ENCODE assay signal across 1 cellular context in the genomic region with DNA sequence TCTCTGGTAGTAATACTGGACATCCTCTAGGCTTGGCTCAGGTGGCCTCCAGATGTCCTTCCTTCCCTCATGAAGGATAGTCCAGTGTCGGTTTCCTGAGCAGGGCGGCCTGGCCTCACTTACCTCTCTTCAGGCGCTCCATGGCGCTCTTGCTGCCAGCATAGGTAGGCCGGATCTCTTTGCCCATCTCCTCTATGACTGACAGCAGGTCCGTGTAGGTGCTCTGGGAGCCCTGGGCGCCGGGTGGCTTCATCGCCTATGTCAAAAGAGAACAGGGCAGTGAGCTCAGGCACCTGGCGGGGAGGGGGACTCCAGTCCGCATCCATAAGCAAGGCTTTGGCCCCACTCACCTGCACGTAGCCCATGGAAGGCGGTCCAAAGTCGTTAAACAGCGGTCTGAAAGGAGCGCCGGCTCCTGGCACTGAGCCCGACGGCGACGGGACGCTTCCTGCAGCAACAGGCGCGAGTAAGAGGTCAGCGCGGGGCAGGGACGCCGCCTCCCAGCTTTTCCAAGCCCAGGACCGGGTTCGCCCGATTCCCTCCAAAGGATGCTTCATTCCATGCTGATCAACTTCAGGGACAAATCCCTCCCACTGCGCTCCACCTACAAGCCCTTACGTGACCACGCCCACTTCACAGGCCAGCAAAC.
TF ChIP-seq lines count a peak whose summit lies in the region.

No MANE protein-coding gene starts in this region.

TF ChIP-seq in HepG2, 621 proteins besides CTCF, POLR2A, EP300 and RAD21 (continued from another document and continues in another):
- TF ChIP-seq, protein P1, sequence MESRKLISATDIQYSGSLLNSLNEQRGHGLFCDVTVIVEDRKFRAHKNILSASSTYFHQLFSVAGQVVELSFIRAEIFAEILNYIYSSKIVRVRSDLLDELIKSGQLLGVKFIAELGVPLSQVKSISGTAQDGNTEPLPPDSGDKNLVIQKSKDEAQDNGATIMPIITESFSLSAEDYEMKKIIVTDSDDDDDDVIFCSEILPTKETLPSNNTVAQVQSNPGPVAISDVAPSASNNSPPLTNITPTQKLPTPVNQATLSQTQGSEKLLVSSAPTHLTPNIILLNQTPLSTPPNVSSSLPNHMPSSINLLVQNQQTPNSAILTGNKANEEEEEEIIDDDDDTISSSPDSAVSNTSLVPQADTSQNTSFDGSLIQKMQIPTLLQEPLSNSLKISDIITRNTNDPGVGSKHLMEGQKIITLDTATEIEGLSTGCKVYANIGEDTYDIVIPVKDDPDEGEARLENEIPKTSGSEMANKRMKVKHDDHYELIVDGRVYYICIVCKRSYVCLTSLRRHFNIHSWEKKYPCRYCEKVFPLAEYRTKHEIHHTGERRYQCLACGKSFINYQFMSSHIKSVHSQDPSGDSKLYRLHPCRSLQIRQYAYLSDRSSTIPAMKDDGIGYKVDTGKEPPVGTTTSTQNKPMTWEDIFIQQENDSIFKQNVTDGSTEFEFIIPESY (CRISPR knock-in tag; IDR thresholded peaks at IDR 0.05), result 0 out of 2 replicates have a peak, but pooled peaks have one; percentile 45
- TF ChIP-seq NCOA1 (CRISPR knock-in tag; IDR thresholded peaks at IDR 0.05) (no peak), ZNF703 (CRISPR knock-in tag; IDR thresholded peaks at IDR 0.05; ENCODE audit: borderline replicate concordance) (no peak), HIVEP1 (CRISPR knock-in tag; IDR thresholded peaks at IDR 0.05) (no peak), MTF2 (CRISPR knock-in tag; IDR thresholded peaks at IDR 0.05; ENCODE audit: borderline replicate concordance) (no peak), ZFP41 (CRISPR knock-in tag; IDR thresholded peaks at IDR 0.05; ENCODE audit: borderline replicate concordance) (no peak), POLR2G (IDR thresholded peaks at IDR 0.05; ENCODE audit: low read depth, low read length) (no peak), MAFK (conservative IDR thresholded peaks at IDR 0.05 in 1 of 2, IDR thresholded peaks at IDR 0.05 in 1 of 2; ENCODE audit: low read length in 2 of 2) (no peak), YEATS2 (CRISPR knock-in tag; IDR thresholded peaks at IDR 0.05; ENCODE audit: borderline replicate concordance) (0 out of 2 replicates have a peak, but pooled peaks have one; percentile 8), ZSCAN9 (CRISPR knock-in tag; IDR thresholded peaks at IDR 0.05; ENCODE audit: borderline replicate concordance) (no peak), PRMT3 (CRISPR knock-in tag; IDR thresholded peaks at IDR 0.05; ENCODE audit: borderline replicate concordance, low read depth) (0 out of 2 replicates have a peak, but pooled peaks have one; percentile 61), ZNF788 (CRISPR knock-in tag; IDR thresholded peaks at IDR 0.05; ENCODE audit: borderline replicate concordance) (0 out of 2 replicates have a peak, but pooled peaks have one; percentile 37), ZNF792 (CRISPR knock-in tag; IDR thresholded peaks at IDR 0.05) (no peak), SRSF4 (IDR thresholded peaks at IDR 0.05; ENCODE audit: low read depth, low read length, poor library complexity, severe bottlenecking) (no peak), ZNF34 (CRISPR knock-in tag; IDR thresholded peaks at IDR 0.05; ENCODE audit: borderline replicate concordance) (no peak), ETV5 (CRISPR knock-in tag; IDR thresholded peaks at IDR 0.05; ENCODE audit: borderline replicate concordance) (no peak), NR2F6 (IDR thresholded peaks at IDR 0.05) (no peak), NR2F6 (CRISPR knock-in tag; IDR thresholded peaks at IDR 0.05) (0 out of 2 replicates have a peak, but pooled peaks have one; percentile 11), NRL (CRISPR knock-in tag; IDR thresholded peaks at IDR 0.05; ENCODE audit: borderline replicate concordance) (no peak), RARG (CRISPR knock-in tag; IDR thresholded peaks at IDR 0.05; ENCODE audit: low read depth) (no peak), ATF7-NPFF (CRISPR knock-in tag; IDR thresholded peaks at IDR 0.05; ENCODE audit: low read depth) (0 out of 2 replicates have a peak, but pooled peaks have one; percentile 34), MTA3 (CRISPR knock-in tag; IDR thresholded peaks at IDR 0.05) (no peak), HNF4A (CRISPR knock-in tag; IDR thresholded peaks at IDR 0.05) (no peak), ZNF263 (CRISPR knock-in tag; IDR thresholded peaks at IDR 0.05) (0 out of 2 replicates have a peak, but pooled peaks have one; percentile 13), NFIC (IDR thresholded peaks at IDR 0.05; ENCODE audit: low read length) (no peak), ZNF766 (CRISPR knock-in tag; IDR thresholded peaks at IDR 0.05; ENCODE audit: borderline replicate concordance) (no peak; the same call in 1 of the 2 replicates), CC2D1A (CRISPR knock-in tag; IDR thresholded peaks at IDR 0.05) (no peak), ZNF775 (CRISPR knock-in tag; IDR thresholded peaks at IDR 0.05; ENCODE audit: borderline replicate concordance) (no peak), ZNF776 (CRISPR knock-in tag; IDR thresholded peaks at IDR 0.05) (no peak)
- TF ChIP-seq, protein P2, sequence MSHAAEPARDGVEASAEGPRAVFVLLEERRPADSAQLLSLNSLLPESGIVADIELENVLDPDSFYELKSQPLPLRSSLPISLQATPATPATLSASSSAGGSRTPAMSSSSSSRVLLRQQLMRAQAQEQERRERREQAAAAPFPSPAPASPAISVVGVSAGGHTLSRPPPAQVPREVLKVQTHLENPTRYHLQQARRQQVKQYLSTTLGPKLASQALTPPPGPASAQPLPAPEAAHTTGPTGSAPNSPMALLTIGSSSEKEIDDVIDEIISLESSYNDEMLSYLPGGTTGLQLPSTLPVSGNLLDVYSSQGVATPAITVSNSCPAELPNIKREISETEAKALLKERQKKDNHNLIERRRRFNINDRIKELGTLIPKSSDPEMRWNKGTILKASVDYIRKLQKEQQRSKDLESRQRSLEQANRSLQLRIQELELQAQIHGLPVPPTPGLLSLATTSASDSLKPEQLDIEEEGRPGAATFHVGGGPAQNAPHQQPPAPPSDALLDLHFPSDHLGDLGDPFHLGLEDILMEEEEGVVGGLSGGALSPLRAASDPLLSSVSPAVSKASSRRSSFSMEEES (CRISPR knock-in tag; IDR thresholded peaks at IDR 0.05), result no peak
- TF ChIP-seq, protein P3, sequence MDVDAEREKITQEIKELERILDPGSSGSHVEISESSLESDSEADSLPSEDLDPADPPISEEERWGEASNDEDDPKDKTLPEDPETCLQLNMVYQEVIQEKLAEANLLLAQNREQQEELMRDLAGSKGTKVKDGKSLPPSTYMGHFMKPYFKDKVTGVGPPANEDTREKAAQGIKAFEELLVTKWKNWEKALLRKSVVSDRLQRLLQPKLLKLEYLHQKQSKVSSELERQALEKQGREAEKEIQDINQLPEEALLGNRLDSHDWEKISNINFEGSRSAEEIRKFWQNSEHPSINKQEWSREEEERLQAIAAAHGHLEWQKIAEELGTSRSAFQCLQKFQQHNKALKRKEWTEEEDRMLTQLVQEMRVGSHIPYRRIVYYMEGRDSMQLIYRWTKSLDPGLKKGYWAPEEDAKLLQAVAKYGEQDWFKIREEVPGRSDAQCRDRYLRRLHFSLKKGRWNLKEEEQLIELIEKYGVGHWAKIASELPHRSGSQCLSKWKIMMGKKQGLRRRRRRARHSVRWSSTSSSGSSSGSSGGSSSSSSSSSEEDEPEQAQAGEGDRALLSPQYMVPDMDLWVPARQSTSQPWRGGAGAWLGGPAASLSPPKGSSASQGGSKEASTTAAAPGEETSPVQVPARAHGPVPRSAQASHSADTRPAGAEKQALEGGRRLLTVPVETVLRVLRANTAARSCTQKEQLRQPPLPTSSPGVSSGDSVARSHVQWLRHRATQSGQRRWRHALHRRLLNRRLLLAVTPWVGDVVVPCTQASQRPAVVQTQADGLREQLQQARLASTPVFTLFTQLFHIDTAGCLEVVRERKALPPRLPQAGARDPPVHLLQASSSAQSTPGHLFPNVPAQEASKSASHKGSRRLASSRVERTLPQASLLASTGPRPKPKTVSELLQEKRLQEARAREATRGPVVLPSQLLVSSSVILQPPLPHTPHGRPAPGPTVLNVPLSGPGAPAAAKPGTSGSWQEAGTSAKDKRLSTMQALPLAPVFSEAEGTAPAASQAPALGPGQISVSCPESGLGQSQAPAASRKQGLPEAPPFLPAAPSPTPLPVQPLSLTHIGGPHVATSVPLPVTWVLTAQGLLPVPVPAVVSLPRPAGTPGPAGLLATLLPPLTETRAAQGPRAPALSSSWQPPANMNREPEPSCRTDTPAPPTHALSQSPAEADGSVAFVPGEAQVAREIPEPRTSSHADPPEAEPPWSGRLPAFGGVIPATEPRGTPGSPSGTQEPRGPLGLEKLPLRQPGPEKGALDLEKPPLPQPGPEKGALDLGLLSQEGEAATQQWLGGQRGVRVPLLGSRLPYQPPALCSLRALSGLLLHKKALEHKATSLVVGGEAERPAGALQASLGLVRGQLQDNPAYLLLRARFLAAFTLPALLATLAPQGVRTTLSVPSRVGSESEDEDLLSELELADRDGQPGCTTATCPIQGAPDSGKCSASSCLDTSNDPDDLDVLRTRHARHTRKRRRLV (CRISPR knock-in tag; IDR thresholded peaks at IDR 0.05), result no peak
- TF ChIP-seq, protein P4, sequence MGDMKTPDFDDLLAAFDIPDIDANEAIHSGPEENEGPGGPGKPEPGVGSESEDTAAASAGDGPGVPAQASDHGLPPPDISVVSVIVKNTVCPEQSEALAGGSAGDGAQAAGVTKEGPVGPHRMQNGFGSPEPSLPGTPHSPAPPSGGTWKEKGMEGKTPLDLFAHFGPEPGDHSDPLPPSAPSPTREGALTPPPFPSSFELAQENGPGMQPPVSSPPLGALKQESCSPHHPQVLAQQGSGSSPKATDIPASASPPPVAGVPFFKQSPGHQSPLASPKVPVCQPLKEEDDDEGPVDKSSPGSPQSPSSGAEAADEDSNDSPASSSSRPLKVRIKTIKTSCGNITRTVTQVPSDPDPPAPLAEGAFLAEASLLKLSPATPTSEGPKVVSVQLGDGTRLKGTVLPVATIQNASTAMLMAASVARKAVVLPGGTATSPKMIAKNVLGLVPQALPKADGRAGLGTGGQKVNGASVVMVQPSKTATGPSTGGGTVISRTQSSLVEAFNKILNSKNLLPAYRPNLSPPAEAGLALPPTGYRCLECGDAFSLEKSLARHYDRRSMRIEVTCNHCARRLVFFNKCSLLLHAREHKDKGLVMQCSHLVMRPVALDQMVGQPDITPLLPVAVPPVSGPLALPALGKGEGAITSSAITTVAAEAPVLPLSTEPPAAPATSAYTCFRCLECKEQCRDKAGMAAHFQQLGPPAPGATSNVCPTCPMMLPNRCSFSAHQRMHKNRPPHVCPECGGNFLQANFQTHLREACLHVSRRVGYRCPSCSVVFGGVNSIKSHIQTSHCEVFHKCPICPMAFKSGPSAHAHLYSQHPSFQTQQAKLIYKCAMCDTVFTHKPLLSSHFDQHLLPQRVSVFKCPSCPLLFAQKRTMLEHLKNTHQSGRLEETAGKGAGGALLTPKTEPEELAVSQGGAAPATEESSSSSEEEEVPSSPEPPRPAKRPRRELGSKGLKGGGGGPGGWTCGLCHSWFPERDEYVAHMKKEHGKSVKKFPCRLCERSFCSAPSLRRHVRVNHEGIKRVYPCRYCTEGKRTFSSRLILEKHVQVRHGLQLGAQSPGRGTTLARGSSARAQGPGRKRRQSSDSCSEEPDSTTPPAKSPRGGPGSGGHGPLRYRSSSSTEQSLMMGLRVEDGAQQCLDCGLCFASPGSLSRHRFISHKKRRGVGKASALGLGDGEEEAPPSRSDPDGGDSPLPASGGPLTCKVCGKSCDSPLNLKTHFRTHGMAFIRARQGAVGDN (CRISPR knock-in tag; IDR thresholded peaks at IDR 0.05), result no peak
- TF ChIP-seq, protein P5, sequence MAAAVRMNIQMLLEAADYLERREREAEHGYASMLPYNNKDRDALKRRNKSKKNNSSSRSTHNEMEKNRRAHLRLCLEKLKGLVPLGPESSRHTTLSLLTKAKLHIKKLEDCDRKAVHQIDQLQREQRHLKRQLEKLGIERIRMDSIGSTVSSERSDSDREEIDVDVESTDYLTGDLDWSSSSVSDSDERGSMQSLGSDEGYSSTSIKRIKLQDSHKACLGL (CRISPR knock-in tag; IDR thresholded peaks at IDR 0.05), result peak; percentile 5; the same call in 1 of the 2 replicates
- TF ChIP-seq, protein P6, sequence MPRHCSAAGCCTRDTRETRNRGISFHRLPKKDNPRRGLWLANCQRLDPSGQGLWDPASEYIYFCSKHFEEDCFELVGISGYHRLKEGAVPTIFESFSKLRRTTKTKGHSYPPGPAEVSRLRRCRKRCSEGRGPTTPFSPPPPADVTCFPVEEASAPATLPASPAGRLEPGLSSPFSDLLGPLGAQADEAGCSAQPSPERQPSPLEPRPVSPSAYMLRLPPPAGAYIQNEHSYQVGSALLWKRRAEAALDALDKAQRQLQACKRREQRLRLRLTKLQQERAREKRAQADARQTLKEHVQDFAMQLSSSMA (CRISPR knock-in tag; IDR thresholded peaks at IDR 0.05), result 0 out of 2 replicates have a peak, but pooled peaks have one; percentile 33
- TF ChIP-seq, protein P7, sequence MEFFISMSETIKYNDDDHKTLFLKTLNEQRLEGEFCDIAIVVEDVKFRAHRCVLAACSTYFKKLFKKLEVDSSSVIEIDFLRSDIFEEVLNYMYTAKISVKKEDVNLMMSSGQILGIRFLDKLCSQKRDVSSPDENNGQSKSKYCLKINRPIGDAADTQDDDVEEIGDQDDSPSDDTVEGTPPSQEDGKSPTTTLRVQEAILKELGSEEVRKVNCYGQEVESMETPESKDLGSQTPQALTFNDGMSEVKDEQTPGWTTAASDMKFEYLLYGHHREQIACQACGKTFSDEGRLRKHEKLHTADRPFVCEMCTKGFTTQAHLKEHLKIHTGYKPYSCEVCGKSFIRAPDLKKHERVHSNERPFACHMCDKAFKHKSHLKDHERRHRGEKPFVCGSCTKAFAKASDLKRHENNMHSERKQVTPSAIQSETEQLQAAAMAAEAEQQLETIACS (CRISPR knock-in tag; IDR thresholded peaks at IDR 0.05), result 0 out of 2 replicates have a peak, but pooled peaks have one; percentile 5
- TF ChIP-seq, protein P8, sequence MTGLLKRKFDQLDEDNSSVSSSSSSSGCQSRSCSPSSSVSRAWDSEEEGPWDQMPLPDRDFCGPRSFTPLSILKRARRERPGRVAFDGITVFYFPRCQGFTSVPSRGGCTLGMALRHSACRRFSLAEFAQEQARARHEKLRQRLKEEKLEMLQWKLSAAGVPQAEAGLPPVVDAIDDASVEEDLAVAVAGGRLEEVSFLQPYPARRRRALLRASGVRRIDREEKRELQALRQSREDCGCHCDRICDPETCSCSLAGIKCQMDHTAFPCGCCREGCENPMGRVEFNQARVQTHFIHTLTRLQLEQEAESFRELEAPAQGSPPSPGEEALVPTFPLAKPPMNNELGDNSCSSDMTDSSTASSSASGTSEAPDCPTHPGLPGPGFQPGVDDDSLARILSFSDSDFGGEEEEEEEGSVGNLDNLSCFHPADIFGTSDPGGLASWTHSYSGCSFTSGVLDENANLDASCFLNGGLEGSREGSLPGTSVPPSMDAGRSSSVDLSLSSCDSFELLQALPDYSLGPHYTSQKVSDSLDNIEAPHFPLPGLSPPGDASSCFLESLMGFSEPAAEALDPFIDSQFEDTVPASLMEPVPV (CRISPR knock-in tag; IDR thresholded peaks at IDR 0.05), result no peak
- TF ChIP-seq, protein P9, sequence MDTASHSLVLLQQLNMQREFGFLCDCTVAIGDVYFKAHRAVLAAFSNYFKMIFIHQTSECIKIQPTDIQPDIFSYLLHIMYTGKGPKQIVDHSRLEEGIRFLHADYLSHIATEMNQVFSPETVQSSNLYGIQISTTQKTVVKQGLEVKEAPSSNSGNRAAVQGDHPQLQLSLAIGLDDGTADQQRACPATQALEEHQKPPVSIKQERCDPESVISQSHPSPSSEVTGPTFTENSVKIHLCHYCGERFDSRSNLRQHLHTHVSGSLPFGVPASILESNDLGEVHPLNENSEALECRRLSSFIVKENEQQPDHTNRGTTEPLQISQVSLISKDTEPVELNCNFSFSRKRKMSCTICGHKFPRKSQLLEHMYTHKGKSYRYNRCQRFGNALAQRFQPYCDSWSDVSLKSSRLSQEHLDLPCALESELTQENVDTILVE (CRISPR knock-in tag; IDR thresholded peaks at IDR 0.05), result no peak
